Comparison of ENCODE assay signal across 10 cellular contexts in genomic region chr21:35020902-35021301, GRCh38. TPM values are rescaled to one million over a fixed set of nuclear protein-coding genes. Genes with fewer than 3 reads are reported as not detected.
DNase-seq lines count a peak whose midpoint lies in the region; ATAC-seq and TF ChIP-seq lines count a peak whose summit lies in the region.
"Had no signal": no experiment of that assay in that cellular context is flagged by ENCODE, and none has a peak within 500 bp of the region (broad histone marks: within the 10 kb centered on the region; RNA-seq: fewer than 3 reads in every experiment).

No MANE protein-coding gene starts in this region.

- no peak overlapping the region for H3K4me3 Mint-ChIP-seq in CD8-positive, alpha-beta T cell

- POLR2A ChIA-PET in CD8-positive, alpha-beta T cell (lab: Charles Lee), result interaction anchor here (1.1 to 1.6 kb wide), 3 partner anchors 11 to 57 kb away, joined by 3 to 6 read pairs (median 4); no protein-coding TSS in a partner anchor
- POLR2A ChIA-PET in SK-N-SH (lab: Yijun Ruan, JAX) (no interaction called here), A673 (lab: Charles Lee; ENCODE audit: low non-redundant PET) (no interaction called here)

- TF ChIP-seq EP300 in SK-N-SH (IDR thresholded peaks at IDR 0.05; ENCODE audit: borderline replicate concordance in 1 of 2, low read depth in 1 of 2, low read length in 1 of 2), result no peak

- H3K4me1 Mint-ChIP-seq in CD8-positive, alpha-beta T cell (ENCODE audit: low read depth), result peaks cover 92% of the 10 kb centered on the region

- H3K27ac Mint-ChIP-seq in CD8-positive, alpha-beta T cell, result peak overlapping the region; percentile 75

- CTCF ChIA-PET in CD8-positive, alpha-beta T cell (lab: Charles Lee), result interaction anchor here (0.6 to 3.1 kb wide), 5 partner anchors 18 to 379 kb away, joined by 3 to 11 read pairs (median 3); no protein-coding TSS in a partner anchor
- CTCF ChIA-PET in SK-N-SH (lab: Yijun Ruan, JAX) (interaction anchor here (0.7 kb wide), 1 partner anchor 31 kb away, joined by 3 read pairs; no protein-coding TSS in a partner anchor), A673 (lab: Charles Lee) (no interaction called here)

- no peak overlapping the region for H3K9ac ChIP-seq in SK-N-SH

- intact Hi-C loops in CD8-positive, alpha-beta T cell (cut with DNase I, micrococcal nuclease), result loop anchor here in 1 of 2 experiments (5.0 to 10.0 kb wide), 2 partner anchors 84 to 406 kb away; partner anchors contain the start of gene RCAN1
- intact Hi-C loops in prostate gland (cut with DNase I) (no loop called here), A673 (cut with micrococcal nuclease; ENCODE audit: unreplicated experiment) (no loop called here)

- TF ChIP-seq POLR2A in prostate gland (IDR thresholded peaks at IDR 0.05), result no peak

- ATAC-seq in CD8-positive, alpha-beta T cell, result no peak
- ATAC-seq in GM18520 (IDR thresholded peaks at IDR 0.05; ENCODE audit: unreplicated experiment) (no peak), GM18502 (IDR thresholded peaks at IDR 0.05; ENCODE audit: poor library complexity, unreplicated experiment) (no peak)
- ATAC-seq: HCT116 had no signal

- H3K36me3 Mint-ChIP-seq in CD8-positive, alpha-beta T cell, result peaks cover 39% of the 10 kb centered on the region

- TF ChIP-seq RAD21 in SK-N-SH (IDR thresholded peaks at IDR 0.05; ENCODE audit: low read length), result no peak

- no peak overlapping the region for H2AFZ ChIP-seq in SK-N-SH (ENCODE audit: low read depth)

- TF ChIP-seq CTCF in AG10803 (conservative IDR thresholded peaks at IDR 0.05; ENCODE audit: low read length) (no peak), SK-N-SH (IDR thresholded peaks at IDR 0.05) (no peak), prostate gland (IDR thresholded peaks at IDR 0.05) (no peak), A673 (conservative IDR thresholded peaks at IDR 0.05; ENCODE audit: low read depth, low read length) (no peak)
- no peak for TF ChIP-seq CTCF in CD8-positive, alpha-beta T cell (IDR thresholded peaks at IDR 0.05)

- no peaks in the 10 kb centered on the region for H4K20me1 ChIP-seq in SK-N-SH (ENCODE audit: insufficient read depth)

- H3K4me1 ChIP-seq in CD8-positive, alpha-beta T cell (ENCODE audit: insufficient read depth, low read length), result peaks cover 71% of the 10 kb centered on the region
- H3K4me1 ChIP-seq in SK-N-SH (ENCODE audit: control insufficient read depth in 1 of 2, insufficient read depth in 2 of 2, low read depth in 1 of 2, low read length in 1 of 2) (no peaks in the 10 kb centered on the region), prostate gland (replicated peaks) (no peaks in the 10 kb centered on the region), A673 (ENCODE audit: insufficient read depth, low read length, poor library complexity, severe bottlenecking) (no peaks in the 10 kb centered on the region)
- H3K4me1 ChIP-seq: suprapubic skin had no signal

- no peak overlapping the region for H3K27ac ChIP-seq in CD8-positive, alpha-beta T cell (ENCODE audit: low read depth, low read length)
- H3K27ac ChIP-seq in SK-N-SH (ENCODE audit: low read depth in 2 of 2, low read length in 1 of 2) (no peak overlapping the region), prostate gland (no peak overlapping the region), A673 (ENCODE audit: low read depth, low read length, poor library complexity, severe bottlenecking) (no peak overlapping the region)
- H3K27ac ChIP-seq: suprapubic skin had no signal

- H3K36me3 ChIP-seq in CD8-positive, alpha-beta T cell (ENCODE audit: insufficient read depth, low read length), result no peaks in the 10 kb centered on the region
- H3K36me3 ChIP-seq in SK-N-SH (replicated peaks in 1 of 2; ENCODE audit: control insufficient read depth in 1 of 2, insufficient read depth in 2 of 2, low read length in 1 of 2), result no peaks in the 10 kb centered on the region
- no peaks in the 10 kb centered on the region for H3K36me3 ChIP-seq in prostate gland
- H3K36me3 ChIP-seq in A673 (ENCODE audit: insufficient read depth, low read length, poor library complexity, severe bottlenecking), result no peaks in the 10 kb centered on the region
- H3K36me3 ChIP-seq: suprapubic skin had no signal

- H3F3A ChIP-seq in SK-N-SH (replicated peaks; ENCODE audit: insufficient read depth), result no peaks in the 10 kb centered on the region

- no TSS peak for BruUV-seq in A673 (replicated peaks; lab: Mats Ljungman, UMichigan)

- no peak overlapping the region for H3K4me2 ChIP-seq in SK-N-SH

- no peaks in the 10 kb centered on the region for H3K27me3 ChIP-seq in CD8-positive, alpha-beta T cell (ENCODE audit: insufficient read depth, low read length)
- no peaks in the 10 kb centered on the region for H3K27me3 ChIP-seq in SK-N-SH (ENCODE audit: insufficient read depth)
- H3K27me3 ChIP-seq in prostate gland (replicated peaks; ENCODE audit: insufficient read depth), result no peaks in the 10 kb centered on the region
- no peaks in the 10 kb centered on the region for H3K27me3 ChIP-seq in A673 (replicated peaks; ENCODE audit: insufficient read depth, low read depth, low read length, poor library complexity)
- H3K27me3 ChIP-seq: suprapubic skin had no signal

- H3K79me2 ChIP-seq in SK-N-SH (ENCODE audit: insufficient read depth), result no peaks in the 10 kb centered on the region

- H3K9me3 ChIP-seq in CD8-positive, alpha-beta T cell (ENCODE audit: low read length), result no peaks in the 10 kb centered on the region
- H3K9me3 ChIP-seq in SK-N-SH (no peaks in the 10 kb centered on the region), prostate gland (no peaks in the 10 kb centered on the region), A673 (ENCODE audit: low read depth, low read length, poor library complexity, severe bottlenecking) (no peaks in the 10 kb centered on the region)
- H3K9me3 ChIP-seq: suprapubic skin had no signal

- WGBS in SK-N-SH (ENCODE audit: low lambda C conversion rate), result 67% methylated on average over 1 of the region's 1 CpG
- 97% methylated on average over 1 of the region's 1 CpG for WGBS in prostate gland

- H3K27me3 Mint-ChIP-seq in CD8-positive, alpha-beta T cell (ENCODE audit: low read depth), result no peaks in the 10 kb centered on the region

- DNase-seq in AG10803 (ENCODE audit: low read depth), result peak; percentile 35
- DNase-seq in CD8-positive, alpha-beta T cell, result no peak
- no peak for DNase-seq in SK-N-SH
- peak; percentile 31 for DNase-seq in fibroblast of peridontal ligament (ENCODE audit: extremely low read depth)
- no peak for DNase-seq in prostate gland (ENCODE audit: low spot score)
- DNase-seq in A673 (ENCODE audit: low spot score), result no peak

- H3K9me3 Mint-ChIP-seq in CD8-positive, alpha-beta T cell, result no peaks in the 10 kb centered on the region

- H3K9me2 ChIP-seq in SK-N-SH, result no peaks in the 10 kb centered on the region

- H3K4me3 ChIP-seq in AG10803 (ENCODE audit: low read length) (no peak overlapping the region), SK-N-SH (ENCODE audit: low read depth in 2 of 2, low read length in 1 of 2) (no peak overlapping the region), prostate gland (no peak overlapping the region), A673 (ENCODE audit: low read depth, low read length, poor library complexity, severe bottlenecking) (no peak overlapping the region)
- H3K4me3 ChIP-seq in CD8-positive, alpha-beta T cell (ENCODE audit: low read depth, low read length), result no peak overlapping the region
- H3K4me3 ChIP-seq: suprapubic skin had no signal

TF ChIP-seq in SK-N-SH, 30 proteins besides CTCF, POLR2A, EP300 and RAD21:
- TF ChIP-seq, protein P1, sequence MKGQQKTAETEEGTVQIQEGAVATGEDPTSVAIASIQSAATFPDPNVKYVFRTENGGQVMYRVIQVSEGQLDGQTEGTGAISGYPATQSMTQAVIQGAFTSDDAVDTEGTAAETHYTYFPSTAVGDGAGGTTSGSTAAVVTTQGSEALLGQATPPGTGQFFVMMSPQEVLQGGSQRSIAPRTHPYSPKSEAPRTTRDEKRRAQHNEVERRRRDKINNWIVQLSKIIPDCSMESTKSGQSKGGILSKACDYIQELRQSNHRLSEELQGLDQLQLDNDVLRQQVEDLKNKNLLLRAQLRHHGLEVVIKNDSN (IDR thresholded peaks at IDR 0.05; ENCODE audit: borderline replicate concordance, low read depth), result no peak
- TF ChIP-seq POLR2AphosphoS5 (IDR thresholded peaks at IDR 0.05; ENCODE audit: low read depth, low read length) (no peak), SMC3 (IDR thresholded peaks at IDR 0.05; ENCODE audit: low read depth, low read length) (no peak), TCF12 (IDR thresholded peaks at IDR 0.05) (0 out of 2 replicates have a peak, but pooled peaks have one; percentile 8), FOSL2 (IDR thresholded peaks at IDR 0.05; ENCODE audit: borderline replicate concordance, low read depth) (peak; percentile 49; the same call in 1 of the 2 replicates), RCOR1 (IDR thresholded peaks at IDR 0.05; ENCODE audit: low read length) (no peak)

RNA-seq across cellular contexts. Expression of gene RUNX1, which starts 28.2 kb away (rescaled TPM):
- 10 to 100 TPM; 39.3 to 43.1 TPM for total RNA-seq in CD8-positive, alpha-beta T cell
- 9.9 and 17.1 TPM in 2 replicates for polyA plus RNA-seq in SK-N-SH (2012; rRNA removed)
- 12.9 and 16.2 TPM in 2 replicates for polyA plus RNA-seq in SK-N-SH (2012; cell fraction: cytosol; rRNA removed)
- polyA plus RNA-seq in SK-N-SH (2012; cell fraction: nucleus; rRNA removed), result 33.4 and 39.7 TPM in 2 replicates
- 10 to 100 TPM; 23.0 to 25.8 TPM for total RNA-seq in prostate gland
- total RNA-seq in A673 (2021), result 0.11 and 0.52 TPM in 2 replicates

Comparison
In these comparisons a context has a peak if more than half of its experiments do, and no peak if none do; other contexts are left out.
1. DNase-seq: peak in AG10803 (single experiment) and fibroblast of peridontal ligament (single experiment); none in CD8-positive, alpha-beta T cell (0 of 7), SK-N-SH (single experiment), prostate gland (single experiment) and A673 (single experiment).
2. RNA of gene RUNX1, which starts 28.2 kb away (total RNA-seq): 39.3 to 43.1 TPM in CD8-positive, alpha-beta T cell and 23.0 to 25.8 TPM in prostate gland; 0.11 to 0.52 TPM in A673; every median in the first group is over 10 times any median in the second.